In the genomic region with DNA sequence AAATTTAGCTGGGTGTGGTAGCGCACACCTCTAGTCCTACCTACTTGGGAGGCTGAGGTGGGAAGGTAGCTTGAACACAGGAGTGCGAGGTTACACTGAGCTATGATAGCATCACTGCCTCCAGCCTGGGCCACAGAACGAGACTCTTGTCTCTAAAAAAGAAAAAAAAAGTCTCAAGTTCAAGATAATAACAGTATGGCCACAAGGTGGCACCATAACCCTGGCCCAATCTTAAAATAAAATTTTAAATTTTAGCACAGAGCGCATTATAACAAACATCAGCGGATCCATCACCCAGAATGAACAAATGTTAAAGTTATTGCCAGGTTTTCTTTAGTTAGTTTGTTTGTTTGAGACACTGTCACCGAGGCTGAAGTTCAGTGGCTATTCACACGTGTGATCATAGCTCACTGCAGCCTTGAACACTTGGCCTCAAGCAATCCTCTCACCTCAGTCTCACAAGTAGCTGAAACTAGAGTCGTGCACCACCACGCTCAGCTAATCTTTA, we compare ENCODE assay signal across 1 cellular context.
TF ChIP-seq lines count a peak whose summit lies in the region.

No MANE protein-coding gene starts in this region.

TF ChIP-seq in HEK293, 187 proteins besides CTCF, POLR2A, EP300 and RAD21 (continued from another document):
- no peak for TF ChIP-seq PATZ1 (tag by site-specific recombination; IDR thresholded peaks at IDR 0.05)
- no peak for TF ChIP-seq ZNF549 (tag by site-specific recombination; IDR thresholded peaks at IDR 0.05)
- TF ChIP-seq ZNF501 (tag by site-specific recombination; IDR thresholded peaks at IDR 0.05), result no peak
- no peak for TF ChIP-seq ZNF266 (tag by site-specific recombination; IDR thresholded peaks at IDR 0.05; ENCODE audit: low read depth)
- TF ChIP-seq ZNF561 (tag by site-specific recombination; IDR thresholded peaks at IDR 0.05; ENCODE audit: borderline replicate concordance), result no peak
- TF ChIP-seq ZNF792 (tag by site-specific recombination; IDR thresholded peaks at IDR 0.05), result no peak
- no peak for TF ChIP-seq ZNF184 (tag by site-specific recombination; IDR thresholded peaks at IDR 0.05)
- TF ChIP-seq ZNF175 (tag by site-specific recombination; IDR thresholded peaks at IDR 0.05), result no peak
- no peak for TF ChIP-seq ZNF214 (tag by site-specific recombination; IDR thresholded peaks at IDR 0.05; ENCODE audit: borderline replicate concordance)
- no peak for TF ChIP-seq GLIS1 (tag by site-specific recombination; IDR thresholded peaks at IDR 0.05)
